8 cellular contexts compared by ENCODE assay signal in genomic region chr1:172531846-172532699, GRCh38. TPM values are rescaled to one million over a fixed set of nuclear protein-coding genes. Genes with fewer than 3 reads are reported as not detected.
DNase-seq lines count a peak whose midpoint lies in the region; ATAC-seq and TF ChIP-seq lines count a peak whose summit lies in the region.

No MANE protein-coding gene starts in this region.

- peaks cover 2% of the 10 kb centered on the region for H3K36me3 Mint-ChIP-seq in neural progenitor cell

- H3K36me3 ChIP-seq in neural progenitor cell (no peaks in the 10 kb centered on the region), stomach smooth muscle (ENCODE audit: control insufficient read depth in 2 of 2, insufficient read depth in 2 of 2, low read length in 2 of 2) (no peaks in the 10 kb centered on the region)

- H3F3A ChIP-seq in neural progenitor cell (ENCODE audit: low read depth) = peaks cover 10% of the 10 kb centered on the region

- peaks cover 2% of the 10 kb centered on the region for H3K27me3 Mint-ChIP-seq in neural progenitor cell (ENCODE audit: insufficient read depth, low read depth)

- H3K27ac Mint-ChIP-seq in neural progenitor cell = peak overlapping the region; percentile 100

- H3K9ac ChIP-seq in neural progenitor cell (peak overlapping the region; percentile 41), stomach smooth muscle (ENCODE audit: low read length in 2 of 2) (peak overlapping the region; percentile 74 to 96)

- peaks cover 29% of the 10 kb centered on the region for H3K4me1 ChIP-seq in foreskin keratinocyte
- peaks cover 30% of the 10 kb centered on the region for H3K4me1 ChIP-seq in neural progenitor cell
- peaks cover 8% of the 10 kb centered on the region for H3K4me1 ChIP-seq in stomach smooth muscle (ENCODE audit: control insufficient read depth, insufficient read depth, low read length)

- no peak for TF ChIP-seq CTCF in LNCaP clone FGC (IDR thresholded peaks at IDR 0.05; ENCODE audit: control insufficient read depth, extremely low read depth, insufficient read depth)
- TF ChIP-seq CTCF in foreskin keratinocyte (conservative IDR thresholded peaks at IDR 0.05) = no peak
- no peak for TF ChIP-seq CTCF in neural progenitor cell (IDR thresholded peaks at IDR 0.05)

- H3K4me3 ChIP-seq in LNCaP clone FGC (ENCODE audit: low read depth, low read length) (peak overlapping the region; percentile 78), neural progenitor cell (peak overlapping the region; percentile 89), stomach smooth muscle (ENCODE audit: low read length in 2 of 2) (peak overlapping the region; percentile 88 to 92)

- peak overlapping the region; percentile 87 for H3K4me2 ChIP-seq in neural progenitor cell

- H2AFZ ChIP-seq in neural progenitor cell (replicated peaks) = peak overlapping the region; percentile 99

- H3K27ac ChIP-seq in foreskin keratinocyte (peak overlapping the region; percentile 77), neural progenitor cell (peak overlapping the region; percentile 73), stomach smooth muscle (ENCODE audit: low read length) (peak overlapping the region; percentile 92)

- peaks cover 40% of the 10 kb centered on the region for H3K79me2 ChIP-seq in neural progenitor cell (ENCODE audit: low read depth)

- peak; percentile 81 for ATAC-seq in foreskin keratinocyte

- peak; percentile 98 for DNase-seq in ELF-1 (ENCODE audit: low read depth, low spot score)
- DNase-seq in H4 (ENCODE audit: low spot score) = peak; percentile 96
- DNase-seq in LNCaP clone FGC (ENCODE audit: low read depth) = peak; percentile 98
- DNase-seq in RPMI8226 = peak; percentile 97
- DNase-seq in activated effector memory CD4-positive, alpha-beta T cell treated with anti-CD3 and anti-CD28 coated beads, Interleukin-2, amount 50 U/mL, for 16 hours = peak; percentile 94
- DNase-seq in foreskin keratinocyte = peak; percentile 99
- DNase-seq in neural progenitor cell (ENCODE audit: low spot score) = peak; percentile 96

- peaks cover 31% of the 10 kb centered on the region for H3K4me1 Mint-ChIP-seq in neural progenitor cell

- peaks cover 35% of the 10 kb centered on the region for H4K20me1 ChIP-seq in neural progenitor cell (ENCODE audit: low read depth)

- H3K27me3 ChIP-seq in foreskin keratinocyte (no peaks in the 10 kb centered on the region), neural progenitor cell (peaks cover 20% of the 10 kb centered on the region), stomach smooth muscle (ENCODE audit: control insufficient read depth in 1 of 2, insufficient read depth in 2 of 2, low read length in 2 of 2) (no peaks in the 10 kb centered on the region)

- H3K4me3 Mint-ChIP-seq in neural progenitor cell = peak overlapping the region; percentile 99

- no peaks in the 10 kb centered on the region for H3K9me3 Mint-ChIP-seq in neural progenitor cell

- H3K9me3 ChIP-seq in neural progenitor cell (ENCODE audit: low read depth) (no peaks in the 10 kb centered on the region), stomach smooth muscle (ENCODE audit: control insufficient read depth in 2 of 2, low read length in 2 of 2) (no peaks in the 10 kb centered on the region)

RNA-seq across cellular contexts. Expression of gene SUCO, which starts 0.9 kb away (rescaled TPM):
- total RNA-seq in H4 (2014; rRNA removed; shearing (Covaris generic)) = 11.5 and 14.7 TPM in 2 replicates
- 19.3 and 20.2 TPM in 2 replicates for total RNA-seq in foreskin keratinocyte
- 4.1 and 4.6 TPM in 2 replicates for polyA plus RNA-seq in foreskin keratinocyte
- 73.5 and 109 TPM in 2 replicates for total RNA-seq in neural progenitor cell (ENCODE audit: low replicate concordance)

Comparison
In these comparisons a context has a peak if more than half of its experiments do, and no peak if none do; other contexts are left out.
1. Peak in every context shown above with its lines: DNase-seq, ATAC-seq, H3K4me3 ChIP-seq and H3K27ac ChIP-seq.